7 cellular contexts compared by ENCODE assay signal in genomic region chr14:23631702-23632460, GRCh38.
DNase-seq lines count a peak whose midpoint lies in the region; ATAC-seq lines count a peak whose summit lies in the region.

No MANE protein-coding gene starts in this region.

- peak; percentile 79 for ATAC-seq in GM18502 (IDR thresholded peaks at IDR 0.05; ENCODE audit: poor library complexity, unreplicated experiment)
- ATAC-seq in HG03280 (IDR thresholded peaks at IDR 0.05; ENCODE audit: unreplicated experiment), result peak; percentile 70
- ATAC-seq in memory B cell (ENCODE audit: low read depth), result peak; percentile 54

- H3K9me3 Mint-ChIP-seq in memory B cell, result no peaks in the 10 kb centered on the region

- peak overlapping the region; percentile 12 for H3K4me3 Mint-ChIP-seq in memory B cell

- no peaks in the 10 kb centered on the region for H3K36me3 Mint-ChIP-seq in memory B cell

- H3K27ac Mint-ChIP-seq in memory B cell, result no peak overlapping the region

- H3K27me3 Mint-ChIP-seq in memory B cell, result peaks cover 8% of the 10 kb centered on the region

- H3K4me1 Mint-ChIP-seq in memory B cell, result peaks cover 3% of the 10 kb centered on the region

- DNase-seq in NCI-H748 treated with DMSO at 0.1 percent for 48 hours (lab: John Stamatoyannopoulos, UW) (peak; percentile 36), memory B cell (ENCODE audit: low spot score in 2 of 2) (peak; percentile 56 to 67)
- DNase-seq in activated CD8-positive, alpha-beta memory T cell treated with anti-CD3 and anti-CD28 coated beads for 1 hour (ENCODE audit: extremely low read depth in 1 of 2, low read depth in 1 of 2), result peak; percentile 25 to 67
- peak; percentile 67 for DNase-seq in effector CD8-positive, alpha-beta T cell (lab: John Stamatoyannopoulos, UW)
- DNase-seq in stimulated activated CD8-positive, alpha-beta memory T cell treated with anti-CD3 and anti-CD28 coated beads, Interleukin-12 subunit alpha, Interleukin-12 subunit beta, amount 100 ng/mL, for 24 hours (ENCODE audit: extremely low read depth), result peak; percentile 33

Comparison
In these comparisons a context has a peak if more than half of its experiments do, and no peak if none do; other contexts are left out.
1. Peak in every context shown above with its lines: DNase-seq and ATAC-seq.